Comparison of ENCODE assay signal across 18 cellular contexts in genomic region chr3:38204599-38205471, GRCh38. TPM values are rescaled to one million over a fixed set of nuclear protein-coding genes. Genes with fewer than 3 reads are reported as not detected.
DNase-seq lines count a peak whose midpoint lies in the region; ATAC-seq, FAIRE-seq and TF ChIP-seq lines count a peak whose summit lies in the region.
"Had no signal": no experiment of that assay in that cellular context is flagged by ENCODE, and none has a peak within 500 bp of the region (broad histone marks: within the 10 kb centered on the region; RNA-seq: fewer than 3 reads in every experiment).

No MANE protein-coding gene starts in this region.

- H3K4me3 ChIP-seq in CD8-positive, alpha-beta T cell (ENCODE audit: low read depth, low read length), result no peak overlapping the region
- H3K4me3 ChIP-seq in kidney (ENCODE audit: low read length in 2 of 2), result no peak overlapping the region
- H3K4me3 ChIP-seq: gastroesophageal sphincter, neural progenitor cell, smooth muscle cell had no signal

- H3K4ac ChIP-seq in H9 (ENCODE audit: low read depth, low read length), result no peak overlapping the region

- no peak overlapping the region for H2BK20ac ChIP-seq in H9 (ENCODE audit: low read depth, low read length, poor library complexity, severe bottlenecking)

- TF ChIP-seq CTCF in CD8-positive, alpha-beta T cell (IDR thresholded peaks at IDR 0.05), result no peak
- TF ChIP-seq CTCF in H9 (conservative IDR thresholded peaks at IDR 0.05) (no peak), natural killer cell (IDR thresholded peaks at IDR 0.05) (no peak), kidney (IDR thresholded peaks at IDR 0.05; ENCODE audit: borderline replicate concordance, extremely low read depth, insufficient read depth) (no peak)

- peaks cover 39% of the 10 kb centered on the region for H3K4me1 Mint-ChIP-seq in CD8-positive, alpha-beta T cell (ENCODE audit: low read depth)
- peaks cover 4 to 5% of the 10 kb centered on the region in 2 experiments; a peak in 2 of 4 replicates for H3K4me1 Mint-ChIP-seq in H9
- H3K4me1 Mint-ChIP-seq in activated T-helper 1 cell treated with anti-CD3 and anti-CD28 coated beads, Interleukin-12 subunit alpha, Interleukin-12 subunit beta, Interleukin-2, Interleukin-4 antibody, amounts not matched to agents 30 ng/mL and 10 ng/mL and 1 ng/mL, durations not matched to agents 14 hours and 24 hours and 36 hours (ENCODE audit: low read depth), result peaks cover 73% of the 10 kb centered on the region
- peaks cover 44 to 62% of the 10 kb centered on the region in 2 donors for H3K4me1 Mint-ChIP-seq in natural killer cell
- H3K4me1 Mint-ChIP-seq: neural progenitor cell had no signal

- H2AK5ac ChIP-seq in H9 (ENCODE audit: insufficient read length, low read length), result no peak overlapping the region

- H3K27ac ChIP-seq in CD8-positive, alpha-beta T cell (ENCODE audit: low read depth, low read length), result no peak overlapping the region
- H3K27ac ChIP-seq in H9 (ENCODE audit: insufficient read length, low read depth, low read length) (no peak overlapping the region), kidney (ENCODE audit: low read depth in 2 of 2, low read length in 2 of 2) (no peak overlapping the region)
- H3K27ac ChIP-seq: gastroesophageal sphincter, neural progenitor cell had no signal

- intact Hi-C loops in CD8-positive, alpha-beta T cell (cut with DNase I, micrococcal nuclease), result no loop called here
- intact Hi-C loops in activated T-helper 1 cell treated with anti-CD3 and anti-CD28 coated beads, Interleukin-12 subunit alpha, Interleukin-12 subunit beta, Interleukin-2, Interleukin-4 antibody, amounts not matched to agents 30 ng/mL and 10 ng/mL and 1 ng/mL, durations not matched to agents 14 hours and 24 hours and 36 hours (cut with micrococcal nuclease), result loop anchor here (1.0 to 5.0 kb wide), 4 partner anchors 32 to 247 kb away; partner anchors contain the start of genes ACAA1, ACVR2B and OXSR1
- intact Hi-C loops in natural killer cell (cut with micrococcal nuclease), result no loop called here
- intact Hi-C loops in kidney (cut with DNase I), result no loop called here

- POLR2A ChIA-PET in CD8-positive, alpha-beta T cell (lab: Charles Lee), result interaction anchor here (1.5 kb wide), 1 partner anchor 10 kb away, joined by 4 read pairs; no protein-coding TSS in a partner anchor

- no peak overlapping the region for H4K5ac ChIP-seq in H9 (ENCODE audit: insufficient read length, low read depth, low read length)

- ATAC-seq in CD8-positive, alpha-beta T cell, result no peak
- ATAC-seq in natural killer cell, result no peak
- ATAC-seq: gastroesophageal sphincter, left lobe of liver had no signal

- no peak overlapping the region for H3K4me3 Mint-ChIP-seq in CD8-positive, alpha-beta T cell
- H3K4me3 Mint-ChIP-seq in H9 (no peak overlapping the region), natural killer cell (no peak overlapping the region)
- peak overlapping the region; percentile 38 for H3K4me3 Mint-ChIP-seq in activated T-helper 1 cell treated with anti-CD3 and anti-CD28 coated beads, Interleukin-12 subunit alpha, Interleukin-12 subunit beta, Interleukin-2, Interleukin-4 antibody, amounts not matched to agents 30 ng/mL and 10 ng/mL and 1 ng/mL, durations not matched to agents 14 hours and 24 hours and 36 hours
- H3K4me3 Mint-ChIP-seq: neural progenitor cell had no signal

- no CpG with 5 or more reads among the region's 4 CpGs for WGBS in H9 (ENCODE audit: extremely low coverage, insufficient read length, low lambda C conversion rate)

- no peak overlapping the region for H4K91ac ChIP-seq in H9 (ENCODE audit: insufficient read length, low read depth, low read length)

- no peak overlapping the region for H3T11ph ChIP-seq in H9 (ENCODE audit: low read length)

- H3K9ac ChIP-seq in H9 (ENCODE audit: extremely low read depth, insufficient read length, low read length), result no peak overlapping the region
- no peak overlapping the region for H3K9ac ChIP-seq in kidney (ENCODE audit: low read length in 2 of 2)
- H3K9ac ChIP-seq: neural progenitor cell had no signal

- H3K79me1 ChIP-seq in H9 (ENCODE audit: insufficient read depth, low read depth, low read length, poor library complexity, severe bottlenecking), result no peaks in the 10 kb centered on the region

- H3K23me2 ChIP-seq in H9 (ENCODE audit: insufficient read length, low read depth, low read length, poor library complexity, severe bottlenecking), result no peaks in the 10 kb centered on the region

- H3K27me3 Mint-ChIP-seq in CD8-positive, alpha-beta T cell (ENCODE audit: low read depth), result no peaks in the 10 kb centered on the region
- H3K27me3 Mint-ChIP-seq in H9 (ENCODE audit: low read depth) (no peaks in the 10 kb centered on the region), natural killer cell (ENCODE audit: low read depth in 2 of 2) (no peaks in the 10 kb centered on the region)
- H3K27me3 Mint-ChIP-seq in activated T-helper 1 cell treated with anti-CD3 and anti-CD28 coated beads, Interleukin-12 subunit alpha, Interleukin-12 subunit beta, Interleukin-2, Interleukin-4 antibody, amounts not matched to agents 30 ng/mL and 10 ng/mL and 1 ng/mL, durations not matched to agents 14 hours and 24 hours and 36 hours (ENCODE audit: insufficient read depth), result no peaks in the 10 kb centered on the region

- no peak overlapping the region for H2BK15ac ChIP-seq in H9 (ENCODE audit: low read depth, low read length)

- H2BK5ac ChIP-seq in H9 (ENCODE audit: insufficient read length, low read length), result no peak overlapping the region

- no peak for DNase-seq in CD8-positive, alpha-beta T cell
- no peak for DNase-seq in H9
- no peak for DNase-seq in activated T-helper 1 cell treated with anti-CD3 and anti-CD28 coated beads, Interleukin-12 subunit alpha, Interleukin-12 subunit beta, Interleukin-2, Interleukin-4 antibody, amounts not matched to agents 30 ng/mL and 10 ng/mL and 1 ng/mL, durations not matched to agents 14 hours and 24 hours and 36 hours (ENCODE audit: low spot score)
- DNase-seq in natural killer cell, result no peak
- DNase-seq in OCI-M2 (lab: John Stamatoyannopoulos, UW; ENCODE audit: unreplicated experiment), result no peak
- no peak for DNase-seq in kidney
- no peak for DNase-seq in glomerular visceral epithelial cell (ENCODE audit: extremely low spot score)
- DNase-seq: activated effector memory CD4-positive, alpha-beta T cell treated with Interleukin-2 at 50 U/mL for 16 hours; central memory CD4-positive, alpha-beta T cell; NCI-H1417; NCI-H2107; NCI-H510A treated with DMSO at 0.1 percent for 48 hours; stimulated activated CD4-positive, alpha-beta T cell treated with anti-CD3 and anti-CD28 coated beads, Interleukin-4, amount 100 ng/mL, for 4 hours had no signal

- H3K27ac Mint-ChIP-seq in CD8-positive, alpha-beta T cell, result peak overlapping the region; percentile 35
- H3K27ac Mint-ChIP-seq in H9 (peak overlapping the region in 2 of 3 experiments; percentile 51 to 70; a peak in 3 of 7 replicates), natural killer cell (peak overlapping the region; percentile 42 to 57)
- peak overlapping the region; percentile 80 for H3K27ac Mint-ChIP-seq in activated T-helper 1 cell treated with anti-CD3 and anti-CD28 coated beads, Interleukin-12 subunit alpha, Interleukin-12 subunit beta, Interleukin-2, Interleukin-4 antibody, amounts not matched to agents 30 ng/mL and 10 ng/mL and 1 ng/mL, durations not matched to agents 14 hours and 24 hours and 36 hours
- H3K27ac Mint-ChIP-seq: neural progenitor cell had no signal

- H2BK12ac ChIP-seq in H9 (ENCODE audit: insufficient read length, low read depth, low read length), result no peak overlapping the region

- no peak overlapping the region for H3K4me2 ChIP-seq in H9 (ENCODE audit: insufficient read depth, insufficient read length, low read length)
- H3K4me2 ChIP-seq: neural progenitor cell, smooth muscle cell had no signal

- H3K9me3 ChIP-seq in CD8-positive, alpha-beta T cell (ENCODE audit: low read length), result no peaks in the 10 kb centered on the region
- no peaks in the 10 kb centered on the region for H3K9me3 ChIP-seq in H9 (ENCODE audit: control insufficient read depth, low read depth, low read length)
- H3K9me3 ChIP-seq in kidney (ENCODE audit: control insufficient read depth in 1 of 2, low read length in 2 of 2), result no peaks in the 10 kb centered on the region
- H3K9me3 ChIP-seq: gastroesophageal sphincter had no signal

- peaks cover 2% of the 10 kb centered on the region for H3K4me1 ChIP-seq in CD8-positive, alpha-beta T cell (ENCODE audit: insufficient read depth, low read length)
- H3K4me1 ChIP-seq in H9 (ENCODE audit: insufficient read depth, low read length), result no peaks in the 10 kb centered on the region
- H3K4me1 ChIP-seq in kidney (ENCODE audit: control insufficient read depth in 1 of 2, insufficient read depth in 1 of 2, low read depth in 1 of 2, low read length in 2 of 2), result no peaks in the 10 kb centered on the region
- H3K4me1 ChIP-seq: neural progenitor cell had no signal

- H3K9me3 Mint-ChIP-seq in CD8-positive, alpha-beta T cell, result no peaks in the 10 kb centered on the region
- H3K9me3 Mint-ChIP-seq in H9, result no peaks in the 10 kb centered on the region
- no peaks in the 10 kb centered on the region for H3K9me3 Mint-ChIP-seq in activated T-helper 1 cell treated with anti-CD3 and anti-CD28 coated beads, Interleukin-12 subunit alpha, Interleukin-12 subunit beta, Interleukin-2, Interleukin-4 antibody, amounts not matched to agents 30 ng/mL and 10 ng/mL and 1 ng/mL, durations not matched to agents 14 hours and 24 hours and 36 hours
- no peaks in the 10 kb centered on the region for H3K9me3 Mint-ChIP-seq in natural killer cell
- H3K9me3 Mint-ChIP-seq: neural progenitor cell had no signal

- H2BK120ac ChIP-seq in H9 (ENCODE audit: low read depth, low read length, poor library complexity, severe bottlenecking), result no peak overlapping the region

- H3K36me3 Mint-ChIP-seq in CD8-positive, alpha-beta T cell, result peaks cover 65% of the 10 kb centered on the region
- peaks cover 7 to 38% (median 17%) of the 10 kb centered on the region in 3 experiments for H3K36me3 Mint-ChIP-seq in H9 (ENCODE audit: insufficient read depth in 1 of 3, low read depth in 3 of 3)
- H3K36me3 Mint-ChIP-seq in activated T-helper 1 cell treated with anti-CD3 and anti-CD28 coated beads, Interleukin-12 subunit alpha, Interleukin-12 subunit beta, Interleukin-2, Interleukin-4 antibody, amounts not matched to agents 30 ng/mL and 10 ng/mL and 1 ng/mL, durations not matched to agents 14 hours and 24 hours and 36 hours (ENCODE audit: low read depth), result peaks cover 28% of the 10 kb centered on the region
- no peaks in the 10 kb centered on the region for H3K36me3 Mint-ChIP-seq in natural killer cell

- H2AFZ ChIP-seq in H9 (ENCODE audit: low read length), result no peak overlapping the region
- H2AFZ ChIP-seq: neural progenitor cell had no signal

- FAIRE-seq in kidney (lab: Jason Lieb, UNC), result no peak
- FAIRE-seq: GM18507 had no signal

- H3K36me3 ChIP-seq in CD8-positive, alpha-beta T cell (ENCODE audit: insufficient read depth, low read length), result peaks cover under 1% of the 10 kb centered on the region
- peaks cover 0 to under 1% of the 10 kb centered on the region in 2 donors for H3K36me3 ChIP-seq in kidney (ENCODE audit: control insufficient read depth in 1 of 2, insufficient read depth in 2 of 2, low read length in 2 of 2)
- H3K36me3 ChIP-seq: neural progenitor cell had no signal

- no peak overlapping the region for H3K14ac ChIP-seq in H9 (ENCODE audit: insufficient read depth, low read length)

- H3K56ac ChIP-seq in H9 (ENCODE audit: insufficient read length, low read depth, low read length), result no peak overlapping the region

- no peaks in the 10 kb centered on the region for H3K79me2 ChIP-seq in H9 (ENCODE audit: insufficient read depth, low read length)

- CTCF ChIA-PET in CD8-positive, alpha-beta T cell (lab: Charles Lee), result interaction anchor here (1.0 to 1.3 kb wide), 2 partner anchors 10 to 14 kb away, joined by 3 to 5 read pairs; no protein-coding TSS in a partner anchor

- H4K20me1 ChIP-seq in H9 (ENCODE audit: control insufficient read depth, insufficient read depth, insufficient read length), result no peaks in the 10 kb centered on the region

- no peak overlapping the region for H4K8ac ChIP-seq in H9 (replicated peaks; ENCODE audit: insufficient read length, low read depth, low read length)

- no peak overlapping the region for H3K23ac ChIP-seq in H9 (ENCODE audit: insufficient read length, low read depth, low read length)

- H3K18ac ChIP-seq in H9 (ENCODE audit: insufficient read length, low read depth, low read length), result no peak overlapping the region

- H3K27me3 ChIP-seq in CD8-positive, alpha-beta T cell (ENCODE audit: insufficient read depth, low read length), result no peaks in the 10 kb centered on the region
- no peaks in the 10 kb centered on the region for H3K27me3 ChIP-seq in H9 (ENCODE audit: insufficient read depth, low read length)
- H3K27me3 ChIP-seq: gastroesophageal sphincter, neural progenitor cell had no signal

RNA-seq across cellular contexts. Expression of gene OXSR1, which starts 39.5 kb away (rescaled TPM):
- 10 to 100 TPM; 45.4 to 45.6 TPM for total RNA-seq in CD8-positive, alpha-beta T cell
- 53.8 and 54.1 TPM in 2 replicates for total RNA-seq in H9 (2021)
- total RNA-seq in activated T-helper 1 cell treated with anti-CD3 and anti-CD28 coated beads, Interleukin-12 subunit alpha, Interleukin-12 subunit beta, Interleukin-2, Interleukin-4 antibody, amounts not matched to agents 30 ng/mL and 10 ng/mL and 1 ng/mL, durations not matched to agents 14 hours and 24 hours and 36 hours, result 48.6 and 50.8 TPM in 2 replicates
- total RNA-seq in natural killer cell, result 10 to 100 TPM; 37.2 to 46.1 (median 44.0) TPM
- 40.0 TPM for total RNA-seq in kidney
- polyA plus RNA-seq in kidney (ENCODE audit: insufficient read depth, low read depth, low replicate concordance), result 16.7 TPM
